1 cellular context compared by ENCODE assay signal in the genomic region with DNA sequence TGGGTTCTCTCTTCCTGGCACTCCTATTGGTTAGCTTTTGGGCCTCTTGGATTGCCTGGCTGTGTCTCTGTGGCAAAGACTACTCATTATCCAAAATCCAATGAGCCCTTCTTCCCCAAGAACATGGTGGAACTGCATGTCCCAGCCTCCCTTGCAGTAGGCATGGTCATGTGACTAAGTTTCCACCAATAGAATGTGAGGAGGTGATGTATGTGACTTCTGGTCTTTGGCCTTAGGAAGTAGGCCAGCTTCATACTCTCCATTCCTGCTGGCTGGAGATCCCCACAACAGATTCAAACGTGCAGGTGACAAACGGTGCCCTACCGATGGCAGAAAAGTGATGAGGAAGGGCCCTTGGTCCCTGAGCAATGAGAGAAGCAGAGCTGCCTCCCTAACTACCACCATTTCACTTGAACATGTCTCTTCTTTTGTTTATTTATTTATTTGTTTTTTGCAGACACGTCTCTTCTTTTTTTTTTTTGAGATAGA.
TF ChIP-seq lines count a peak whose summit lies in the region.

No MANE protein-coding gene starts in this region.

TF ChIP-seq in K562, 482 proteins besides CTCF, POLR2A, EP300 and RAD21 (continued from another document and continues in another):
- TF ChIP-seq TFE3 (CRISPR knock-in tag; IDR thresholded peaks at IDR 0.05) = peak; percentile 99
- TF ChIP-seq, protein P1, sequence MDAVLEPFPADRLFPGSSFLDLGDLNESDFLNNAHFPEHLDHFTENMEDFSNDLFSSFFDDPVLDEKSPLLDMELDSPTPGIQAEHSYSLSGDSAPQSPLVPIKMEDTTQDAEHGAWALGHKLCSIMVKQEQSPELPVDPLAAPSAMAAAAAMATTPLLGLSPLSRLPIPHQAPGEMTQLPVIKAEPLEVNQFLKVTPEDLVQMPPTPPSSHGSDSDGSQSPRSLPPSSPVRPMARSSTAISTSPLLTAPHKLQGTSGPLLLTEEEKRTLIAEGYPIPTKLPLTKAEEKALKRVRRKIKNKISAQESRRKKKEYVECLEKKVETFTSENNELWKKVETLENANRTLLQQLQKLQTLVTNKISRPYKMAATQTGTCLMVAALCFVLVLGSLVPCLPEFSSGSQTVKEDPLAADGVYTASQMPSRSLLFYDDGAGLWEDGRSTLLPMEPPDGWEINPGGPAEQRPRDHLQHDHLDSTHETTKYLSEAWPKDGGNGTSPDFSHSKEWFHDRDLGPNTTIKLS (IDR thresholded peaks at IDR 0.05; ENCODE audit: borderline replicate concordance, low read depth) = 0 out of 2 replicates have a peak, but pooled peaks have one; percentile 38
- peak; percentile 82 for TF ChIP-seq NR2C1 (IDR thresholded peaks at IDR 0.05)
- peak; percentile 92 for TF ChIP-seq NR2C1 (tag; IDR thresholded peaks at IDR 0.05)
- TF ChIP-seq, protein P2, sequence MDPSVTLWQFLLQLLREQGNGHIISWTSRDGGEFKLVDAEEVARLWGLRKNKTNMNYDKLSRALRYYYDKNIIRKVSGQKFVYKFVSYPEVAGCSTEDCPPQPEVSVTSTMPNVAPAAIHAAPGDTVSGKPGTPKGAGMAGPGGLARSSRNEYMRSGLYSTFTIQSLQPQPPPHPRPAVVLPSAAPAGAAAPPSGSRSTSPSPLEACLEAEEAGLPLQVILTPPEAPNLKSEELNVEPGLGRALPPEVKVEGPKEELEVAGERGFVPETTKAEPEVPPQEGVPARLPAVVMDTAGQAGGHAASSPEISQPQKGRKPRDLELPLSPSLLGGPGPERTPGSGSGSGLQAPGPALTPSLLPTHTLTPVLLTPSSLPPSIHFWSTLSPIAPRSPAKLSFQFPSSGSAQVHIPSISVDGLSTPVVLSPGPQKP (CRISPR knock-in tag; IDR thresholded peaks at IDR 0.05) = no peak
- TF ChIP-seq IRF2 (CRISPR knock-in tag; IDR thresholded peaks at IDR 0.05) = no peak
- TF ChIP-seq ETV1 (tag; conservative IDR thresholded peaks at IDR 0.05; ENCODE audit: low read depth) = no peak
- TF ChIP-seq SIX5 (IDR thresholded peaks at IDR 0.05; ENCODE audit: borderline replicate concordance in 1 of 2, insufficient read depth in 1 of 2, low read depth in 1 of 2, low read length in 2 of 2) = peak; percentile 71 to 75
- TF ChIP-seq RBM25 (IDR thresholded peaks at IDR 0.05; ENCODE audit: low read depth, low read length, severe bottlenecking) = peak; percentile 34
- TF ChIP-seq ELF4 (CRISPR knock-in tag; IDR thresholded peaks at IDR 0.05) = no peak
- TF ChIP-seq NR4A1 (CRISPR knock-in tag; IDR thresholded peaks at IDR 0.05) = no peak
- peak; percentile 40; the same call in 1 of the 2 replicates for TF ChIP-seq NR4A1 (tag; IDR thresholded peaks at IDR 0.05)
- peak; percentile 79 for TF ChIP-seq CBFA2T2 (conservative IDR thresholded peaks at IDR 0.05)
- TF ChIP-seq AFF1 (IDR thresholded peaks at IDR 0.05; ENCODE audit: low read depth in 1 of 2, partially characterized antibody in 2 of 2) = peak in 1 of 2 experiments; percentile 81
- TF ChIP-seq, protein P3, sequence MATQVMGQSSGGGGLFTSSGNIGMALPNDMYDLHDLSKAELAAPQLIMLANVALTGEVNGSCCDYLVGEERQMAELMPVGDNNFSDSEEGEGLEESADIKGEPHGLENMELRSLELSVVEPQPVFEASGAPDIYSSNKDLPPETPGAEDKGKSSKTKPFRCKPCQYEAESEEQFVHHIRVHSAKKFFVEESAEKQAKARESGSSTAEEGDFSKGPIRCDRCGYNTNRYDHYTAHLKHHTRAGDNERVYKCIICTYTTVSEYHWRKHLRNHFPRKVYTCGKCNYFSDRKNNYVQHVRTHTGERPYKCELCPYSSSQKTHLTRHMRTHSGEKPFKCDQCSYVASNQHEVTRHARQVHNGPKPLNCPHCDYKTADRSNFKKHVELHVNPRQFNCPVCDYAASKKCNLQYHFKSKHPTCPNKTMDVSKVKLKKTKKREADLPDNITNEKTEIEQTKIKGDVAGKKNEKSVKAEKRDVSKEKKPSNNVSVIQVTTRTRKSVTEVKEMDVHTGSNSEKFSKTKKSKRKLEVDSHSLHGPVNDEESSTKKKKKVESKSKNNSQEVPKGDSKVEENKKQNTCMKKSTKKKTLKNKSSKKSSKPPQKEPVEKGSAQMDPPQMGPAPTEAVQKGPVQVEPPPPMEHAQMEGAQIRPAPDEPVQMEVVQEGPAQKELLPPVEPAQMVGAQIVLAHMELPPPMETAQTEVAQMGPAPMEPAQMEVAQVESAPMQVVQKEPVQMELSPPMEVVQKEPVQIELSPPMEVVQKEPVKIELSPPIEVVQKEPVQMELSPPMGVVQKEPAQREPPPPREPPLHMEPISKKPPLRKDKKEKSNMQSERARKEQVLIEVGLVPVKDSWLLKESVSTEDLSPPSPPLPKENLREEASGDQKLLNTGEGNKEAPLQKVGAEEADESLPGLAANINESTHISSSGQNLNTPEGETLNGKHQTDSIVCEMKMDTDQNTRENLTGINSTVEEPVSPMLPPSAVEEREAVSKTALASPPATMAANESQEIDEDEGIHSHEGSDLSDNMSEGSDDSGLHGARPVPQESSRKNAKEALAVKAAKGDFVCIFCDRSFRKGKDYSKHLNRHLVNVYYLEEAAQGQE (CRISPR knock-in tag; IDR thresholded peaks at IDR 0.05; ENCODE audit: low read depth) = no peak
- TF ChIP-seq MTA3 (IDR thresholded peaks at IDR 0.05; ENCODE audit: borderline replicate concordance) = 0 out of 2 replicates have a peak, but pooled peaks have one; percentile 34
- no peak for TF ChIP-seq RFX7 (CRISPR knock-in tag; IDR thresholded peaks at IDR 0.05)
- no peak for TF ChIP-seq ZNF707 (CRISPR knock-in tag; conservative IDR thresholded peaks at IDR 0.05)
- peak; percentile 85 for TF ChIP-seq EHMT2 (IDR thresholded peaks at IDR 0.05)
- no peak for TF ChIP-seq MTA2 (IDR thresholded peaks at IDR 0.05; ENCODE audit: low read depth)
- TF ChIP-seq RUNX1 (IDR thresholded peaks at IDR 0.05; ENCODE audit: low read depth) = no peak
- TF ChIP-seq ZNF436 (CRISPR knock-in tag; IDR thresholded peaks at IDR 0.05) = no peak
- TF ChIP-seq USF1 (CRISPR knock-in tag; IDR thresholded peaks at IDR 0.05) = peak; percentile 97
- TF ChIP-seq, protein P4, sequence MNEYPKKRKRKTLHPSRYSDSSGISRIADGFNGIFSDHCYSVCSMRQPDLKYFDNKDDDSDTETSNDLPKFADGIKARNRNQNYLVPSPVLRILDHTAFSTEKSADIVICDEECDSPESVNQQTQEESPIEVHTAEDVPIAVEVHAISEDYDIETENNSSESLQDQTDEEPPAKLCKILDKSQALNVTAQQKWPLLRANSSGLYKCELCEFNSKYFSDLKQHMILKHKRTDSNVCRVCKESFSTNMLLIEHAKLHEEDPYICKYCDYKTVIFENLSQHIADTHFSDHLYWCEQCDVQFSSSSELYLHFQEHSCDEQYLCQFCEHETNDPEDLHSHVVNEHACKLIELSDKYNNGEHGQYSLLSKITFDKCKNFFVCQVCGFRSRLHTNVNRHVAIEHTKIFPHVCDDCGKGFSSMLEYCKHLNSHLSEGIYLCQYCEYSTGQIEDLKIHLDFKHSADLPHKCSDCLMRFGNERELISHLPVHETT (CRISPR knock-in tag; conservative IDR thresholded peaks at IDR 0.05 in 1 of 2, IDR thresholded peaks at IDR 0.05 in 1 of 2) = 0 out of 4 replicates have a peak, but pooled peaks of 1 of the 2 experiments have one; percentile 31
- no peak for TF ChIP-seq KAT8 (IDR thresholded peaks at IDR 0.05; ENCODE audit: low read depth)
- peak; percentile 58 for TF ChIP-seq PHF20 (IDR thresholded peaks at IDR 0.05; ENCODE audit: partially characterized antibody)
- no peak for TF ChIP-seq THRAP3 (IDR thresholded peaks at IDR 0.05; ENCODE audit: borderline replicate concordance)
- TF ChIP-seq L3MBTL2 (IDR thresholded peaks at IDR 0.05) = 0 out of 2 replicates have a peak, but pooled peaks have one; percentile 10
- TF ChIP-seq FOXJ2 (tag; IDR thresholded peaks at IDR 0.05) = no peak
- TF ChIP-seq ATF7 (IDR thresholded peaks at IDR 0.05) = peak; percentile 60; the same call in 1 of the 2 replicates
- no peak for TF ChIP-seq SMARCC2 (IDR thresholded peaks at IDR 0.05; ENCODE audit: low read depth)
- TF ChIP-seq MCM2 (IDR thresholded peaks at IDR 0.05; ENCODE audit: low read depth) = no peak
- no peak for TF ChIP-seq TARDBP (IDR thresholded peaks at IDR 0.05)
- no peak for TF ChIP-seq SRSF1 (IDR thresholded peaks at IDR 0.05; ENCODE audit: low read depth, low read length)
- TF ChIP-seq SREBF2 (CRISPR knock-in tag; IDR thresholded peaks at IDR 0.05) = 0 out of 2 replicates have a peak, but pooled peaks have one; percentile 64
- TF ChIP-seq RBM39 (optimal IDR thresholded peaks at IDR 0.05; ENCODE audit: low read depth, low read length) = no peak
- TF ChIP-seq CBX3 (IDR thresholded peaks at IDR 0.05; ENCODE audit: borderline replicate concordance in 1 of 2, low read length in 2 of 2) = peak in 1 of 2 experiments; percentile 77; a peak in 2 of 3 replicates
- TF ChIP-seq MED1 (CRISPR knock-in tag; IDR thresholded peaks at IDR 0.05; ENCODE audit: borderline replicate concordance) = no peak
- TF ChIP-seq YY1 (IDR thresholded peaks at IDR 0.05; ENCODE audit: borderline replicate concordance in 1 of 3, control insufficient read depth in 1 of 3, extremely low read depth in 1 of 3, insufficient read depth in 3 of 3, insufficient read length in 1 of 3, insufficient replicate concordance in 2 of 3, low read depth in 1 of 3, low read length in 2 of 3) = peak in 1 of 3 experiments; percentile 88
- TF ChIP-seq, protein P5, sequence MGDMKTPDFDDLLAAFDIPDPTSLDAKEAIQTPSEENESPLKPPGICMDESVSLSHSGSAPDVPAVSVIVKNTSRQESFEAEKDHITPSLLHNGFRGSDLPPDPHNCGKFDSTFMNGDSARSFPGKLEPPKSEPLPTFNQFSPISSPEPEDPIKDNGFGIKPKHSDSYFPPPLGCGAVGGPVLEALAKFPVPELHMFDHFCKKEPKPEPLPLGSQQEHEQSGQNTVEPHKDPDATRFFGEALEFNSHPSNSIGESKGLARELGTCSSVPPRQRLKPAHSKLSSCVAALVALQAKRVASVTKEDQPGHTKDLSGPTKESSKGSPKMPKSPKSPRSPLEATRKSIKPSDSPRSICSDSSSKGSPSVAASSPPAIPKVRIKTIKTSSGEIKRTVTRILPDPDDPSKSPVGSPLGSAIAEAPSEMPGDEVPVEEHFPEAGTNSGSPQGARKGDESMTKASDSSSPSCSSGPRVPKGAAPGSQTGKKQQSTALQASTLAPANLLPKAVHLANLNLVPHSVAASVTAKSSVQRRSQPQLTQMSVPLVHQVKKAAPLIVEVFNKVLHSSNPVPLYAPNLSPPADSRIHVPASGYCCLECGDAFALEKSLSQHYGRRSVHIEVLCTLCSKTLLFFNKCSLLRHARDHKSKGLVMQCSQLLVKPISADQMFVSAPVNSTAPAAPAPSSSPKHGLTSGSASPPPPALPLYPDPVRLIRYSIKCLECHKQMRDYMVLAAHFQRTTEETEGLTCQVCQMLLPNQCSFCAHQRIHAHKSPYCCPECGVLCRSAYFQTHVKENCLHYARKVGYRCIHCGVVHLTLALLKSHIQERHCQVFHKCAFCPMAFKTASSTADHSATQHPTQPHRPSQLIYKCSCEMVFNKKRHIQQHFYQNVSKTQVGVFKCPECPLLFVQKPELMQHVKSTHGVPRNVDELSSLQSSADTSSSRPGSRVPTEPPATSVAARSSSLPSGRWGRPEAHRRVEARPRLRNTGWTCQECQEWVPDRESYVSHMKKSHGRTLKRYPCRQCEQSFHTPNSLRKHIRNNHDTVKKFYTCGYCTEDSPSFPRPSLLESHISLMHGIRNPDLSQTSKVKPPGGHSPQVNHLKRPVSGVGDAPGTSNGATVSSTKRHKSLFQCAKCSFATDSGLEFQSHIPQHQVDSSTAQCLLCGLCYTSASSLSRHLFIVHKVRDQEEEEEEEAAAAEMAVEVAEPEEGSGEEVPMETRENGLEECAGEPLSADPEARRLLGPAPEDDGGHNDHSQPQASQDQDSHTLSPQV (IDR thresholded peaks at IDR 0.05) = peak; percentile 12; the same call in 1 of the 2 replicates
- peak in 1 of 2 experiments; percentile 83; a peak in 1 of 4 replicates for TF ChIP-seq ARNT (IDR thresholded peaks at IDR 0.05)
